Comparison of ENCODE assay signal across 14 cellular contexts in genomic region chr7:74511360-74511759, GRCh38. TPM values are rescaled to one million over a fixed set of nuclear protein-coding genes. Genes with fewer than 3 reads are reported as not detected.
A peak's percentile ranks its signal among the peaks of the same experiment; 100 is the strongest.
DNase-seq lines count a peak whose midpoint lies in the region; ATAC-seq and TF ChIP-seq lines count a peak whose summit lies in the region.
"Had no signal": no experiment of that assay in that cellular context is flagged by ENCODE, and none has a peak within 500 bp of the region (broad histone marks: within the 10 kb centered on the region; RNA-seq: fewer than 3 reads in every experiment).

No MANE protein-coding gene starts in this region.

- no peak overlapping the region for H2BK20ac ChIP-seq in IMR-90 (ENCODE audit: low read depth, low read length)

- H3K4me3 Mint-ChIP-seq in WTC11: no peak overlapping the region
- H3K4me3 Mint-ChIP-seq: CD4-positive, CD25-positive, alpha-beta regulatory T cell had no signal

- H4K20me1 ChIP-seq in IMR-90 (ENCODE audit: insufficient read depth, low read length) (peaks cover 15% of the 10 kb centered on the region), OCI-LY7 (ENCODE audit: insufficient read depth, low read length) (no peaks in the 10 kb centered on the region), SK-N-SH (ENCODE audit: insufficient read depth) (no peaks in the 10 kb centered on the region)

- H2AFZ ChIP-seq in IMR-90 (replicated peaks; ENCODE audit: low read length, poor library complexity): no peak overlapping the region
- H2AFZ ChIP-seq in OCI-LY7 (ENCODE audit: low read length): no peak overlapping the region
- no peak overlapping the region for H2AFZ ChIP-seq in SK-N-SH (ENCODE audit: low read depth)

- DNase-seq in IMR-90 (peak; percentile 13), WTC11 (ENCODE audit: low spot score) (no peak), sciatic nerve (ENCODE audit: low spot score) (no peak), OCI-LY7 (ENCODE audit: low spot score) (no peak), SK-N-SH (no peak)
- DNase-seq in activated CD4-positive, alpha-beta T cell treated with anti-CD3 and anti-CD28 coated beads, Interleukin-2, amount 50 U/mL, for 1 hour: no peak
- DNase-seq: CD4-positive, CD25-positive, alpha-beta regulatory T cell; MM.1S; NCI-H1105; NCI-H2029 treated with DMSO at 0.1 percent for 48 hours; NCI-H510A; SIG-M5 had no signal

- H3K56ac ChIP-seq in IMR-90 (ENCODE audit: extremely low read depth, insufficient read depth, low read length): no peak overlapping the region

- peaks cover 22% of the 10 kb centered on the region for H3K36me3 Mint-ChIP-seq in WTC11
- H3K36me3 Mint-ChIP-seq: CD4-positive, CD25-positive, alpha-beta regulatory T cell had no signal

- H4K5ac ChIP-seq in IMR-90 (ENCODE audit: low read depth, low read length): no peak overlapping the region

- no peaks in the 10 kb centered on the region for H3K4me1 Mint-ChIP-seq in WTC11
- H3K4me1 Mint-ChIP-seq: CD4-positive, CD25-positive, alpha-beta regulatory T cell had no signal

- TF ChIP-seq EP300 in SK-N-SH (IDR thresholded peaks at IDR 0.05; ENCODE audit: borderline replicate concordance in 1 of 2, low read depth in 1 of 2, low read length in 1 of 2): no peak

- ATAC-seq in IMR-90 (ENCODE audit: low read depth) (no peak; the same call in 1 of the 2 replicates), WTC11 (no peak), sciatic nerve (peak; percentile 87), GM19397 (IDR thresholded peaks at IDR 0.05; ENCODE audit: unreplicated experiment) (no peak)

- H3K9me2 ChIP-seq in OCI-LY7 (ENCODE audit: insufficient read depth, low read length): no peaks in the 10 kb centered on the region
- H3K9me2 ChIP-seq in SK-N-SH: no peaks in the 10 kb centered on the region

- no peak overlapping the region for H3K4ac ChIP-seq in IMR-90 (ENCODE audit: low read depth, low read length)

- no peak overlapping the region for H4K8ac ChIP-seq in IMR-90 (ENCODE audit: low read depth in 2 of 2, low read length in 2 of 2)

- no peaks in the 10 kb centered on the region for H3K9me3 ChIP-seq in IMR-90 (ENCODE audit: control insufficient read depth, insufficient read depth, low read length)
- no peaks in the 10 kb centered on the region for H3K9me3 ChIP-seq in OCI-LY7 (ENCODE audit: low read length)
- no peaks in the 10 kb centered on the region for H3K9me3 ChIP-seq in SK-N-SH

- H3K23ac ChIP-seq in IMR-90 (ENCODE audit: low read depth, low read length): no peak overlapping the region

- CTCF ChIA-PET in IMR-90 (lab: Yijun Ruan, JAX) (no interaction called here), WTC11 (lab: Charles Lee) (no interaction called here), OCI-LY7 (lab: Charles Lee; ENCODE audit: unreplicated experiment) (no interaction called here), SK-N-SH (lab: Yijun Ruan, JAX) (interaction anchor here (0.8 to 1.9 kb wide), 2 partner anchors 60 to 94 kb away, joined by 3 to 4 read pairs; no protein-coding TSS in a partner anchor)

- TF ChIP-seq RAD21 in IMR-90 (IDR thresholded peaks at IDR 0.05; ENCODE audit: low read length): no peak
- no peak for TF ChIP-seq RAD21 in SK-N-SH (IDR thresholded peaks at IDR 0.05; ENCODE audit: low read length)

- H2AK9ac ChIP-seq in IMR-90 (replicated peaks; ENCODE audit: low read depth, low read length, poor library complexity): no peak overlapping the region

- H3K27ac ChIP-seq in IMR-90 (ENCODE audit: insufficient read depth, low read length) (no peak overlapping the region), layer of hippocampus (ENCODE audit: low read depth, low read length) (peak overlapping the region; percentile 57), OCI-LY7 (ENCODE audit: low read depth, low read length, poor library complexity, severe bottlenecking) (no peak overlapping the region), SK-N-SH (ENCODE audit: low read depth in 2 of 2, low read length in 1 of 2) (no peak overlapping the region)

- BruUV-seq in IMR-90 (replicated peaks; lab: Mats Ljungman, UMichigan) (no TSS peak), OCI-LY7 (replicated peaks; lab: Mats Ljungman, UMichigan) (no TSS peak)

- no peak overlapping the region for H2BK120ac ChIP-seq in IMR-90 (ENCODE audit: low read depth, low read length)

- peaks cover 9% of the 10 kb centered on the region; the same call in 1 of the 2 replicates for H3K9me1 ChIP-seq in IMR-90 (ENCODE audit: insufficient read depth, low read length)

- WGBS in IMR-90 (ENCODE audit: extremely low coverage in 2 of 2, insufficient read length in 1 of 2), 2 experiments: 58% methylated on average over 7 of the region's 11 CpGs; no CpG with 5 or more reads in 1 of the 2 experiments
- 94% methylated on average over 11 of the region's 11 CpGs for WGBS in SK-N-SH (ENCODE audit: low lambda C conversion rate)

- no peaks in the 10 kb centered on the region; the same call in 1 of the 2 replicates for H3K27me3 Mint-ChIP-seq in WTC11 (ENCODE audit: low read depth)
- H3K27me3 Mint-ChIP-seq: CD4-positive, CD25-positive, alpha-beta regulatory T cell had no signal

- no peaks in the 10 kb centered on the region for H3K27me3 ChIP-seq in IMR-90 (ENCODE audit: control insufficient read depth, insufficient read depth, low read length)
- no peaks in the 10 kb centered on the region for H3K27me3 ChIP-seq in layer of hippocampus (ENCODE audit: control insufficient read depth, insufficient read depth, low read length)
- H3K27me3 ChIP-seq in SK-N-SH (ENCODE audit: insufficient read depth): no peaks in the 10 kb centered on the region

- H3K18ac ChIP-seq in IMR-90 (ENCODE audit: low read depth, low read length): no peak overlapping the region

- intact Hi-C loops in IMR-90 (cut with micrococcal nuclease): no loop called here
- intact Hi-C loops in sciatic nerve (cut with DNase I): no loop called here
- intact Hi-C loops in OCI-LY7 (cut with micrococcal nuclease; ENCODE audit: unreplicated experiment): no loop called here

- TF ChIP-seq POLR2A in IMR-90 (IDR thresholded peaks at IDR 0.05; ENCODE audit: low read depth, low read length): no peak

- H2AK5ac ChIP-seq in IMR-90 (ENCODE audit: low read depth, low read length): no peak overlapping the region

- H3K9me3 Mint-ChIP-seq in WTC11: no peaks in the 10 kb centered on the region
- H3K9me3 Mint-ChIP-seq: CD4-positive, CD25-positive, alpha-beta regulatory T cell had no signal

- no peak overlapping the region for H4K91ac ChIP-seq in IMR-90 (ENCODE audit: insufficient read depth, low read depth, low read length)

- in situ Hi-C loops in IMR-90 (cut with MboI; ENCODE audit: low sequenced_read_pairs): no loop called here

- dilution Hi-C loops in IMR-90 (cut with HindIII; ENCODE audit: low sequenced_read_pairs, unreplicated experiment): no loop called here

- no peak overlapping the region for H3K9ac ChIP-seq in IMR-90 (ENCODE audit: low read depth, low read length)
- no peak overlapping the region for H3K9ac ChIP-seq in SK-N-SH

- H3K36me3 ChIP-seq in IMR-90 (ENCODE audit: control insufficient read depth, insufficient read depth, low read length) (peaks cover 41% of the 10 kb centered on the region), OCI-LY7 (ENCODE audit: insufficient read depth, low read length) (no peaks in the 10 kb centered on the region), SK-N-SH (replicated peaks in 1 of 2; ENCODE audit: control insufficient read depth in 1 of 2, insufficient read depth in 2 of 2, low read length in 1 of 2) (peaks cover 0 to 18% of the 10 kb centered on the region in 2 experiments)

- TF ChIP-seq CTCF in IMR-90 (conservative IDR thresholded peaks at IDR 0.05; ENCODE audit: low read depth, low read length) (no peak), WTC11 (IDR thresholded peaks at IDR 0.05) (no peak), OCI-LY7 (conservative IDR thresholded peaks at IDR 0.05; ENCODE audit: low read length) (no peak), SK-N-SH (IDR thresholded peaks at IDR 0.05) (no peak)

- no peak overlapping the region for H2BK15ac ChIP-seq in IMR-90 (ENCODE audit: low read depth, low read length)

- H3K79me2 ChIP-seq in OCI-LY7 (ENCODE audit: insufficient read depth, low read depth, low read length) (no peaks in the 10 kb centered on the region), SK-N-SH (ENCODE audit: insufficient read depth) (no peaks in the 10 kb centered on the region)

- H3K79me1 ChIP-seq in IMR-90 (ENCODE audit: low read depth in 1 of 2, low read length in 2 of 2): peaks cover 11 to 28% of the 10 kb centered on the region in 2 experiments

- no peak overlapping the region for H3K14ac ChIP-seq in IMR-90 (replicated peaks; ENCODE audit: low read depth, low read length)

- H3K4me3 ChIP-seq in IMR-90 (ENCODE audit: insufficient read depth, low read depth, low read length) (no peak overlapping the region), OCI-LY7 (ENCODE audit: low read depth, low read length, poor library complexity, severe bottlenecking) (no peak overlapping the region), SK-N-SH (ENCODE audit: low read depth in 2 of 2, low read length in 1 of 2) (no peak overlapping the region)

- H3K4me2 ChIP-seq in IMR-90 (ENCODE audit: low read depth, low read length) (no peak overlapping the region; the same call in 1 of the 2 replicates), OCI-LY7 (ENCODE audit: low read length) (no peak overlapping the region), SK-N-SH (no peak overlapping the region)

- peaks cover 4% of the 10 kb centered on the region for H3F3A ChIP-seq in SK-N-SH (replicated peaks; ENCODE audit: insufficient read depth)

- POLR2A ChIA-PET in IMR-90 (lab: Charles Lee; ENCODE audit: unreplicated experiment) (interaction anchor here (0.6 kb wide), 1 partner anchor 48 kb away, joined by 3 read pairs; no protein-coding TSS in a partner anchor), WTC11 (lab: Charles Lee) (no interaction called here), OCI-LY7 (lab: Charles Lee) (no interaction called here), SK-N-SH (lab: Yijun Ruan, JAX) (no interaction called here)

- no peak overlapping the region for H2BK5ac ChIP-seq in IMR-90 (ENCODE audit: low read depth, low read length, poor library complexity, severe bottlenecking)

- H3K27ac Mint-ChIP-seq in WTC11: peak overlapping the region; percentile 32; the same call in 1 of the 2 replicates
- H3K27ac Mint-ChIP-seq: CD4-positive, CD25-positive, alpha-beta regulatory T cell had no signal

- H3K4me1 ChIP-seq in IMR-90 (ENCODE audit: control insufficient read depth, insufficient read depth, low read length): peaks cover 9% of the 10 kb centered on the region
- peaks cover 5% of the 10 kb centered on the region for H3K4me1 ChIP-seq in OCI-LY7 (ENCODE audit: insufficient read depth, low read length, poor library complexity, severe bottlenecking)
- peaks cover 0 to 36% of the 10 kb centered on the region in 2 experiments; a peak in 1 of 4 replicates for H3K4me1 ChIP-seq in SK-N-SH (ENCODE audit: control insufficient read depth in 1 of 2, insufficient read depth in 2 of 2, low read depth in 1 of 2, low read length in 1 of 2)

RNA-seq across cellular contexts. Expression of gene GTF2IRD1, which starts 57.7 kb away (rescaled TPM):
- total RNA-seq in IMR-90 (2012; rRNA removed) (4.1 and 5.0 TPM in 2 replicates), WTC11 (2021) (41.6 to 43.5 TPM (median 42.9 TPM) in 3 replicates), sciatic nerve (29.5 TPM), OCI-LY7 (2022) (29.7 and 34.3 TPM in 2 replicates)
- polyA plus RNA-seq in IMR-90 (2012; rRNA removed) (21.9 and 22.6 TPM in 2 replicates), SK-N-SH (2012; rRNA removed) (20.2 and 26.4 TPM in 2 replicates)
- 19.6 and 26.0 TPM in 2 replicates for polyA plus RNA-seq in IMR-90 (2012; cell fraction: cytosol; rRNA removed)
- polyA plus RNA-seq in IMR-90 (2012; cell fraction: nucleus; rRNA removed; ENCODE audit: low replicate concordance): 27.5 and 33.3 TPM in 2 replicates
- total RNA-seq in OCI-LY7 (2014; rRNA removed; shearing (Covaris generic)): 4.2 and 4.4 TPM in 2 replicates
- 13.9 and 18.4 TPM in 2 replicates for polyA plus RNA-seq in SK-N-SH (2012; cell fraction: cytosol; rRNA removed)
- polyA plus RNA-seq in SK-N-SH (2012; cell fraction: nucleus; rRNA removed): 29.0 and 37.8 TPM in 2 replicates
